18 cellular contexts compared by ENCODE assay signal in genomic region chr18:45326505-45326904, GRCh38.
"Had no signal": no experiment of that assay in that cellular context is flagged by ENCODE, and none has a peak within 500 bp of the region (broad histone marks: within the 10 kb centered on the region; RNA-seq: fewer than 3 reads in every experiment).

No MANE protein-coding gene starts in this region.

- H3K4me3 Mint-ChIP-seq: central memory CD8-positive, alpha-beta T cell; effector memory CD8-positive, alpha-beta T cell; naive thymus-derived CD8-positive, alpha-beta T cell had no signal

- H3K9me3 Mint-ChIP-seq: central memory CD8-positive, alpha-beta T cell had no signal

- H3K27ac Mint-ChIP-seq: effector memory CD8-positive, alpha-beta T cell; naive thymus-derived CD8-positive, alpha-beta T cell had no signal

- H3K36me3 Mint-ChIP-seq: naive thymus-derived CD8-positive, alpha-beta T cell had no signal

- H3K4me1 Mint-ChIP-seq: central memory CD8-positive, alpha-beta T cell; naive thymus-derived CD8-positive, alpha-beta T cell had no signal

- H3K36me3 ChIP-seq: heart left ventricle, neutrophil, right atrium auricular region, suprapubic skin, thyroid gland, upper lobe of left lung, vagina had no signal

- H3K4me1 ChIP-seq: foreskin keratinocyte had no signal

- DNase-seq: effector memory CD8-positive, alpha-beta T cell; foreskin keratinocyte; heart left ventricle; hippocampal formation; left colon; mammary epithelial cell; mucosa of descending colon; naive thymus-derived CD8-positive, alpha-beta T cell; stimulated activated CD4-positive, alpha-beta T cell treated with anti-CD3 and anti-CD28 coated beads, Interleukin-2, amount 100 ng/mL, for 48 hours; stimulated activated naive CD4-positive, alpha-beta T cell treated with Interleukin-2 at 50 U/mL for 16 hours; thyroid gland; upper lobe of left lung had no signal

- H3K27ac ChIP-seq: foreskin keratinocyte, heart left ventricle, neutrophil, suprapubic skin, thyroid gland, vagina had no signal

- H3K9me3 ChIP-seq: heart left ventricle, mucosa of descending colon, neutrophil, right atrium auricular region, suprapubic skin, thyroid gland, upper lobe of left lung, vagina had no signal

- H3K4me2 ChIP-seq: smooth muscle cell had no signal

- H3K27me3 ChIP-seq: heart left ventricle, neutrophil, right atrium auricular region, suprapubic skin, thyroid gland, upper lobe of left lung, vagina had no signal

- H3K4me3 ChIP-seq: heart left ventricle, mucosa of descending colon, right atrium auricular region, smooth muscle cell, suprapubic skin, thyroid gland, upper lobe of left lung, vagina had no signal
